In genomic region chr12:26496170-26496569, GRCh38 we compare ENCODE assay signal across 31 cellular contexts.
A peak's percentile ranks its signal among the peaks of the same experiment; 100 is the strongest.
DNase-seq lines count a peak whose midpoint lies in the region; ATAC-seq, FAIRE-seq and TF ChIP-seq lines count a peak whose summit lies in the region.
"Had no signal": no experiment of that assay in that cellular context is flagged by ENCODE, and none has a peak within 500 bp of the region (broad histone marks: within the 10 kb centered on the region; RNA-seq: fewer than 3 reads in every experiment).

No MANE protein-coding gene starts in this region.

- H3K4me1 ChIP-seq in RWPE2 (ENCODE audit: insufficient read depth, poor library complexity, severe bottlenecking) (peaks cover 22% of the 10 kb centered on the region), HepG2 (ENCODE audit: insufficient read depth, low read length) (no peaks in the 10 kb centered on the region)
- H3K4me1 ChIP-seq: breast epithelium, right atrium auricular region, spleen, vagina had no signal

- H3K79me2 ChIP-seq in HepG2 (ENCODE audit: insufficient read depth, low read length), result no peaks in the 10 kb centered on the region

- 92% methylated on average over 1 of the region's 1 CpG for WGBS in HepG2 (ENCODE audit: low lambda C conversion rate)

- no peak overlapping the region for H3K9ac ChIP-seq in HepG2 (ENCODE audit: insufficient read depth, low read depth, low read length)

- peak overlapping the region; percentile 54 for H3K27ac ChIP-seq in RWPE2 (ENCODE audit: poor library complexity, severe bottlenecking)
- peak overlapping the region; percentile 35 for H3K27ac ChIP-seq in epithelial cell of prostate
- H3K27ac ChIP-seq in HepG2 (ENCODE audit: extremely low read length, insufficient read depth, low read length), result no peak overlapping the region
- H3K27ac ChIP-seq: breast epithelium, heart left ventricle, left ventricle myocardium inferior, right atrium auricular region, SK-N-MC, spleen, vagina had no signal

- ATAC-seq in RWPE2 (ENCODE audit: low read depth) (peak; percentile 66), HepG2 (no peak), GM21526 (IDR thresholded peaks at IDR 0.05; ENCODE audit: low FRiP score, unreplicated experiment) (no peak), left colon (no peak)
- ATAC-seq in natural killer cell treated with Interleukin-12 subunit alpha and Interleukin-12 subunit beta and Interleukin-15 and Interleukin-18, amount 100 ng/mL, for 72 hours, result no peak
- ATAC-seq: activated CD4-positive, alpha-beta T cell treated with anti-CD3 and anti-CD28 coated beads for 36 hours; activated T-cell treated with anti-CD3 and anti-CD28 coated beads, Interleukin-2, amount 50 U/mL, for 4 hours; heart left ventricle; natural killer cell; stimulated activated memory B cell treated with anti-CD40 and anti-IgM and Interleukin-4, amounts not matched to agents 10 μg/mL and 1 μg/mL and 100 μg/mL, for 72 hours; T-helper 17 cell had no signal

- no peak for DNase-seq in GM19239 (ENCODE audit: insufficient read length, low spot score)
- peak; percentile 42 for DNase-seq in RWPE2 (ENCODE audit: low spot score)
- DNase-seq in epithelial cell of prostate (ENCODE audit: low read depth, low spot score), result peak; percentile 97
- no peak for DNase-seq in HepG2 (ENCODE audit: low spot score)
- no peak for DNase-seq in cerebellum (ENCODE audit: low spot score)
- DNase-seq in natural killer cell treated with Interleukin-12 subunit alpha and Interleukin-12 subunit beta and Interleukin-15 and Interleukin-18, amount 100 ng/mL, for 72 hours (ENCODE audit: low spot score), result no peak
- no peak for DNase-seq in left colon
- DNase-seq: activated CD4-positive, alpha-beta T cell treated with anti-CD3 and anti-CD28 coated beads for 36 hours; activated naive CD4-positive, alpha-beta T cell; activated T-cell treated with anti-CD3 and anti-CD28 coated beads, Interleukin-2, amount 50 U/mL, for 4 hours; amygdala; Calu3; cortex of kidney; endodermal cell; heart left ventricle; left ventricle myocardium inferior; MG63; natural killer cell; NCI-H2171; NCI-H524; NK-92 treated with Interleukin-12 subunit alpha and Interleukin-12 subunit beta, amount 100 ng/mL, for 24 hours; spleen; stimulated activated CD4-positive, alpha-beta T cell treated with anti-CD3 and anti-CD28 coated beads, Interleukin-4, amount 100 ng/mL, for 1 hour; T-helper 17 cell had no signal

- no peak for TF ChIP-seq POLR2A in HepG2 (IDR thresholded peaks at IDR 0.05; ENCODE audit: insufficient read depth in 1 of 2, low read depth in 2 of 2, low read length in 2 of 2)

- peaks cover 9% of the 10 kb centered on the region for H3K36me3 Mint-ChIP-seq in natural killer cell treated with Interleukin-12 subunit alpha and Interleukin-12 subunit beta and Interleukin-15 and Interleukin-18, amount 100 ng/mL, for 72 hours
- H3K36me3 Mint-ChIP-seq: natural killer cell had no signal

- CTCF ChIA-PET in HepG2 (lab: Yijun Ruan, JAX; ENCODE audit: low intra/inter-chr PET ratio, low total read pairs), result no interaction called here

- no peaks in the 10 kb centered on the region for H3K9me3 Mint-ChIP-seq in natural killer cell treated with Interleukin-12 subunit alpha and Interleukin-12 subunit beta and Interleukin-15 and Interleukin-18, amount 100 ng/mL, for 72 hours
- H3K9me3 Mint-ChIP-seq: activated T-cell treated with anti-CD3 and anti-CD28 coated beads, Interleukin-2, amount 50 U/mL, for 4 hours; endodermal cell; natural killer cell had no signal

- 0 out of 2 replicates have a peak, but pooled peaks cover 4% of the 10 kb centered on the region for H4K20me1 ChIP-seq in HepG2 (ENCODE audit: insufficient read depth, low read length)

- H3K27me3 ChIP-seq in RWPE2 (ENCODE audit: insufficient read depth, poor library complexity, severe bottlenecking) (no peaks in the 10 kb centered on the region), HepG2 (ENCODE audit: control insufficient read depth in 1 of 2, insufficient read depth in 2 of 2, low read length in 2 of 2) (no peaks in the 10 kb centered on the region)
- H3K27me3 ChIP-seq: breast epithelium, heart left ventricle, MG63, right atrium auricular region, spleen, vagina had no signal

- H3K4me1 Mint-ChIP-seq in natural killer cell treated with Interleukin-12 subunit alpha and Interleukin-12 subunit beta and Interleukin-15 and Interleukin-18, amount 100 ng/mL, for 72 hours (ENCODE audit: low read depth in 2 of 2), result peaks cover 0 to 13% of the 10 kb centered on the region in 2 donors
- H3K4me1 Mint-ChIP-seq: activated CD4-positive, alpha-beta T cell treated with anti-CD3 and anti-CD28 coated beads for 36 hours; endodermal cell; T-helper 17 cell had no signal

- no TSS peak for BruUV-seq in HepG2 (replicated peaks; lab: Mats Ljungman, UMichigan)

- no peak for TF ChIP-seq CTCF in RWPE2 (IDR thresholded peaks at IDR 0.05; ENCODE audit: poor library complexity, severe bottlenecking)
- no peak for TF ChIP-seq CTCF in HepG2 (CRISPR knock-in tag; IDR thresholded peaks at IDR 0.05)

- H3K4me3 ChIP-seq in RWPE2 (ENCODE audit: severe bottlenecking), result no peak overlapping the region
- no peak overlapping the region for H3K4me3 ChIP-seq in HepG2 (replicated peaks in 1 of 3; ENCODE audit: insufficient read depth in 1 of 3, low read depth in 2 of 3, low read length in 3 of 3)
- H3K4me3 ChIP-seq: breast epithelium, heart left ventricle, left ventricle myocardium inferior, MG63, right atrium auricular region, SK-N-MC, spleen, vagina had no signal

- intact Hi-C loops in HepG2 (cut with micrococcal nuclease; ENCODE audit: unreplicated experiment), result no loop called here
- intact Hi-C loops in left colon (cut with DNase I, micrococcal nuclease), result no loop called here

- TF ChIP-seq EP300 in HepG2 (IDR thresholded peaks at IDR 0.05; ENCODE audit: low read depth in 2 of 2, low read length in 2 of 2) (no peak), HepG2 (CRISPR knock-in tag; IDR thresholded peaks at IDR 0.05; ENCODE audit: borderline replicate concordance) (no peak)

- H3K36me3 ChIP-seq in RWPE2 (ENCODE audit: low read depth) (no peaks in the 10 kb centered on the region), HepG2 (replicated peaks in 1 of 2; ENCODE audit: control insufficient read depth in 1 of 2, insufficient read depth in 2 of 2, low read length in 2 of 2) (peaks cover 9 to 39% of the 10 kb centered on the region in 2 experiments)
- H3K36me3 ChIP-seq: breast epithelium, MG63, vagina had no signal

- H3K4me2 ChIP-seq in HepG2 (ENCODE audit: low read depth, low read length), result no peak overlapping the region

- no peaks in the 10 kb centered on the region for H3K27me3 Mint-ChIP-seq in natural killer cell treated with Interleukin-12 subunit alpha and Interleukin-12 subunit beta and Interleukin-15 and Interleukin-18, amount 100 ng/mL, for 72 hours
- H3K27me3 Mint-ChIP-seq: activated CD4-positive, alpha-beta T cell treated with anti-CD3 and anti-CD28 coated beads for 36 hours; stimulated activated memory B cell treated with anti-CD40 and anti-IgM and Interleukin-4, amounts not matched to agents 10 μg/mL and 1 μg/mL and 100 μg/mL, for 72 hours; T-helper 17 cell had no signal

- H3K4me3 Mint-ChIP-seq in natural killer cell treated with Interleukin-12 subunit alpha and Interleukin-12 subunit beta and Interleukin-15 and Interleukin-18, amount 100 ng/mL, for 72 hours, result no peak overlapping the region
- H3K4me3 Mint-ChIP-seq: activated CD4-positive, alpha-beta T cell treated with anti-CD3 and anti-CD28 coated beads for 36 hours; activated T-cell treated with anti-CD3 and anti-CD28 coated beads, Interleukin-2, amount 50 U/mL, for 4 hours; CD14-positive monocyte; endodermal cell; natural killer cell; stimulated activated memory B cell treated with anti-CD40 and anti-IgM and Interleukin-4, amounts not matched to agents 10 μg/mL and 1 μg/mL and 100 μg/mL, for 72 hours; T-helper 17 cell had no signal

- no peak overlapping the region for H3K27ac Mint-ChIP-seq in natural killer cell treated with Interleukin-12 subunit alpha and Interleukin-12 subunit beta and Interleukin-15 and Interleukin-18, amount 100 ng/mL, for 72 hours
- H3K27ac Mint-ChIP-seq: activated CD4-positive, alpha-beta T cell treated with anti-CD3 and anti-CD28 coated beads for 36 hours; CD14-positive monocyte; endodermal cell; natural killer cell; stimulated activated memory B cell treated with anti-CD40 and anti-IgM and Interleukin-4, amounts not matched to agents 10 μg/mL and 1 μg/mL and 100 μg/mL, for 72 hours; T-helper 17 cell had no signal

- FAIRE-seq in GM19239 (lab: Jason Lieb, UNC), result peak; percentile 4
- FAIRE-seq in HepG2 (lab: Jason Lieb, UNC), result no peak

- H2AFZ ChIP-seq in HepG2 (ENCODE audit: low read length), result no peak overlapping the region

- no peak for TF ChIP-seq RAD21 in HepG2 (CRISPR knock-in tag; IDR thresholded peaks at IDR 0.05)

- H3K9me3 ChIP-seq in RWPE2 (ENCODE audit: severe bottlenecking) (no peaks in the 10 kb centered on the region), HepG2 (ENCODE audit: low read length) (no peaks in the 10 kb centered on the region)
- H3K9me3 ChIP-seq: breast epithelium, heart left ventricle, left ventricle myocardium inferior, MG63, right atrium auricular region, spleen, vagina had no signal

- in situ Hi-C loops in HepG2 (cut with HindIII; ENCODE audit: extremely low pct_ligation_motif_present, low pct_unique_long_range_greater_than_20kb), result no loop called here

- POLR2A ChIA-PET in HepG2 (lab: Yijun Ruan, JAX), result no interaction called here

TF ChIP-seq in HepG2, 621 proteins besides CTCF, POLR2A, EP300 and RAD21 (continues in another document):
- peak; percentile 66; the same call in 1 of the 2 replicates for TF ChIP-seq CEBPB (IDR thresholded peaks at IDR 0.05; ENCODE audit: borderline replicate concordance, low read depth, low read length)
- no peak for TF ChIP-seq MTA3 (CRISPR knock-in tag; IDR thresholded peaks at IDR 0.05)
- TF ChIP-seq ZNF580 (CRISPR knock-in tag; IDR thresholded peaks at IDR 0.05; ENCODE audit: borderline replicate concordance, low read depth), result no peak
- no peak for TF ChIP-seq ZNF143 (CRISPR knock-in tag; IDR thresholded peaks at IDR 0.05)
- TF ChIP-seq AKAP8 (CRISPR knock-in tag; IDR thresholded peaks at IDR 0.05), result no peak
- TF ChIP-seq CEBPG (CRISPR knock-in tag; IDR thresholded peaks at IDR 0.05), result peak; percentile 37; the same call in 1 of the 2 replicates
- no peak for TF ChIP-seq MYC (CRISPR knock-in tag; IDR thresholded peaks at IDR 0.05; ENCODE audit: borderline replicate concordance)
- TF ChIP-seq BRCA1 (CRISPR knock-in tag; IDR thresholded peaks at IDR 0.05), result no peak
- TF ChIP-seq ZNF83 (CRISPR knock-in tag; IDR thresholded peaks at IDR 0.05; ENCODE audit: borderline replicate concordance), result no peak

Comparison
In these comparisons a context has a peak if more than half of its experiments do, and no peak if none do; other contexts are left out.
1. DNase-seq: peak in RWPE2 (single experiment) and epithelial cell of prostate (single experiment); none in GM19239 (single experiment), HepG2 (single experiment), cerebellum (single experiment), natural killer cell treated with Interleukin-12 subunit alpha and Interleukin-12 subunit beta and Interleukin-15 and Interleukin-18, amount 100 ng/mL, for 72 hours (single experiment) and left colon (0 of 2).